11 cellular contexts compared by ENCODE assay signal in genomic region chr20:34377072-34377847, GRCh38. TPM values are rescaled to one million over a fixed set of nuclear protein-coding genes. Genes with fewer than 3 reads are reported as not detected.
DNase-seq lines count a peak whose midpoint lies in the region; ATAC-seq and TF ChIP-seq lines count a peak whose summit lies in the region.
"Had no signal": no experiment of that assay in that cellular context is flagged by ENCODE, and none has a peak within 500 bp of the region (broad histone marks: within the 10 kb centered on the region; RNA-seq: fewer than 3 reads in every experiment).

No MANE protein-coding gene starts in this region.

- no peaks in the 10 kb centered on the region for H3K36me3 ChIP-seq in hepatocyte (replicated peaks; ENCODE audit: insufficient read depth, low read depth)

- no peaks in the 10 kb centered on the region for H3K4me1 ChIP-seq in hepatocyte (ENCODE audit: insufficient read depth)

- peak overlapping the region; percentile 26 for H3K27ac ChIP-seq in hepatocyte

- H4K20me1 ChIP-seq in hepatocyte (ENCODE audit: insufficient read depth, poor library complexity, severe bottlenecking) = peaks cover 67% of the 10 kb centered on the region

- no peaks in the 10 kb centered on the region for H3K9me3 ChIP-seq in hepatocyte (ENCODE audit: low read depth)

- DNase-seq in GM13976 (ENCODE audit: low spot score) (peak; percentile 62), hepatocyte (ENCODE audit: low spot score) (no peak), pons (ENCODE audit: low spot score) (no peak), occipital lobe (lab: John Stamatoyannopoulos, UW) (no peak), DMS53 treated with DMSO at 0.1 percent for 48 hours (lab: John Stamatoyannopoulos, UW; ENCODE audit: unreplicated experiment) (no peak), left lobe of liver (ENCODE audit: low spot score) (no peak)
- DNase-seq: effector CD4-positive, alpha-beta T cell; NCI-H1105; SHP77 had no signal

- no peak overlapping the region for H3K4me3 ChIP-seq in hepatocyte

- H3K9me2 ChIP-seq in hepatocyte (replicated peaks; ENCODE audit: insufficient read depth) = no peaks in the 10 kb centered on the region

- WGBS in hepatocyte (ENCODE audit: low lambda C conversion rate, missing lambda C conversion rate) = 97% methylated on average over 16 of the region's 16 CpGs

- in situ Hi-C loops in GM13976 (cut with MboI; ENCODE audit: low sequenced_read_pairs, unreplicated experiment) = no loop called here

- no peak overlapping the region for H2AFZ ChIP-seq in hepatocyte

- ATAC-seq in GM19452 (IDR thresholded peaks at IDR 0.05; ENCODE audit: unreplicated experiment) (peak; percentile 87), HG03103 (IDR thresholded peaks at IDR 0.05; ENCODE audit: low read depth, unreplicated experiment) (peak; percentile 54), left lobe of liver (no peak)

- TF ChIP-seq CTCF in GM13976 (IDR thresholded peaks at IDR 0.05; ENCODE audit: borderline replicate concordance, control extremely low read depth, extremely low read depth, insufficient read depth, missing control alignments) = no peak
- TF ChIP-seq CTCF in hepatocyte (IDR thresholded peaks at IDR 0.05; ENCODE audit: poor library complexity) = no peak

- peaks cover 98% of the 10 kb centered on the region for H3K79me2 ChIP-seq in hepatocyte

- no peaks in the 10 kb centered on the region for H3K27me3 ChIP-seq in hepatocyte

- no peak overlapping the region for H3K4me2 ChIP-seq in hepatocyte

RNA-seq across cellular contexts. Expression of gene ITCH, which starts 14.2 kb away (rescaled TPM):
- total RNA-seq in hepatocyte = 55.6 and 61.2 TPM in 2 replicates
- 18.2 and 22.1 TPM in 2 replicates for polyA plus RNA-seq in hepatocyte
- 110 TPM for total RNA-seq in occipital lobe
- 45.6 TPM for total RNA-seq in left lobe of liver
